In the genomic region with DNA sequence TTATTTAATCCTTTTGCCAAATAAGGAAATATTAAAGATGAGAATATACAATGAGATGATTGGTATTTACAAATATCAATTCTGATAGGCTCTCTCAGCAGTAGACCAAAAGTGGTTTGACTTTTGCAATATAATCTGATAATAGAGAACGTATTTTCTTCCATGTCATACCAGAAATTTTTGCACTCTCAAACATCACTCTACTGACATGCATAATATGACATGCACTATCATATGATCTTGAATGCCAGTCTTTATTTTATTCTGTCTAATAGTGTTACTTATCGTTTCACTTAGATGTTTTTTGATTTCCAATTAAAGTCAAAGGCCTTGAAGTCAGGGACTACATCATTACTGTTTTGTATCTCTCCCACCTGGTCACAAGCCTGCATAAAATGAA, we compare ENCODE assay signal across 25 cellular contexts.
"Had no signal": no experiment of that assay in that cellular context is flagged by ENCODE, and none has a peak within 500 bp of the region (broad histone marks: within the 10 kb centered on the region; RNA-seq: fewer than 3 reads in every experiment).

No MANE protein-coding gene starts in this region.

- H3K27me3 Mint-ChIP-seq: dendritic cell treated with granulocyte-macrophage colony-stimulating factor and Interleukin-4, amounts not matched to agents 40 ng/mL and 50 ng/mL, for 4 days; effector memory CD8-positive, alpha-beta T cell had no signal

- H3K27ac Mint-ChIP-seq: dendritic cell treated with granulocyte-macrophage colony-stimulating factor and Interleukin-4, amounts not matched to agents 40 ng/mL and 50 ng/mL, for 4 days; effector memory CD8-positive, alpha-beta T cell; endodermal cell had no signal

- H3K27me3 ChIP-seq: colonic mucosa, dorsolateral prefrontal cortex, esophagus muscularis mucosa, esophagus squamous epithelium, foreskin keratinocyte, gastrocnemius medialis, gastroesophageal sphincter, heart left ventricle, heart right ventricle had no signal

- ATAC-seq: effector memory CD8-positive, alpha-beta T cell; esophagus mucosa; foreskin keratinocyte; gastrocnemius medialis; gastroesophageal sphincter; heart left ventricle; heart right ventricle had no signal

- DNase-seq: colonic mucosa; cortex of kidney; dermis blood vessel endothelial cell; dorsolateral prefrontal cortex; effector CD4-positive, alpha-beta T cell; effector CD8-positive, alpha-beta T cell; effector memory CD4-positive, alpha-beta T cell; effector memory CD8-positive, alpha-beta T cell; endodermal cell; erythroblast; esophagus squamous epithelium; foreskin fibroblast; foreskin keratinocyte; foreskin melanocyte; gastrocnemius medialis; glutamatergic neuron; head of caudate nucleus; heart left ventricle; heart right ventricle had no signal

- H3K4me3 Mint-ChIP-seq: dendritic cell treated with granulocyte-macrophage colony-stimulating factor and Interleukin-4, amounts not matched to agents 40 ng/mL and 50 ng/mL, for 4 days; effector memory CD8-positive, alpha-beta T cell; endodermal cell had no signal

- H3K36me3 ChIP-seq: colonic mucosa, esophagus muscularis mucosa, esophagus squamous epithelium, gastrocnemius medialis, gastroesophageal sphincter, heart left ventricle, heart right ventricle had no signal

- H3K4me1 Mint-ChIP-seq: endodermal cell had no signal

- H3K9me3 Mint-ChIP-seq: dendritic cell treated with granulocyte-macrophage colony-stimulating factor and Interleukin-4, amounts not matched to agents 40 ng/mL and 50 ng/mL, for 4 days; endodermal cell had no signal

- H3K4me3 ChIP-seq: colonic mucosa, coronary artery, dorsolateral prefrontal cortex, esophagus muscularis mucosa, esophagus squamous epithelium, gastrocnemius medialis, gastroesophageal sphincter, heart left ventricle, heart right ventricle had no signal

- H3K4me1 ChIP-seq: colonic mucosa, gastrocnemius medialis had no signal

- H3K27ac ChIP-seq: colonic mucosa, coronary artery, dorsolateral prefrontal cortex, epithelial cell of prostate, esophagus muscularis mucosa, esophagus squamous epithelium, foreskin keratinocyte, gastrocnemius medialis, gastroesophageal sphincter, heart left ventricle, heart right ventricle had no signal

- H3K9me3 ChIP-seq: colonic mucosa, esophagus muscularis mucosa, esophagus squamous epithelium, gastrocnemius medialis, gastroesophageal sphincter, heart left ventricle, heart right ventricle had no signal
